1 cellular context compared by ENCODE assay signal in the genomic region with DNA sequence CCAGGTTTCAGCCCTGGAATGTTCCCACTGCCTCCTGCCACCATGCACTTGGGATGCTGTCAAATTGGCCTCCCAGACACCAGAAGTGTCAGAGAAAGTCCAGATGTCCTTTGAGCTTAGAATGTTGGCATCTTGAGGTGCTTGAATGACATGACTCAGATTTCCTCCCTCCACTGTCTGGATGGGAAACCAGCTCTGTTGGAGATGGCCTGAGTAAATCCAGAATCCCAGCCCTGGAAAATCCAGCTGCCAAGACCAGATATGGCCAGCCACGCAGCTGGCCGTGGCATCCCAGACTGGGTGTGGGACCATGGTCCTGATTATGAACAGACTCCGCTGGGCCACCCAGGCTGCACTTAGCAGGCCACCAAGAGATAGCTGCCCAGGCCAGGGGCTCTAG.
TF ChIP-seq lines count a peak whose summit lies in the region.

No MANE protein-coding gene starts in this region.

TF ChIP-seq in GM23338, 12 proteins besides CTCF, POLR2A, EP300 and RAD21 (continued from another document):
- TF ChIP-seq, protein P1, sequence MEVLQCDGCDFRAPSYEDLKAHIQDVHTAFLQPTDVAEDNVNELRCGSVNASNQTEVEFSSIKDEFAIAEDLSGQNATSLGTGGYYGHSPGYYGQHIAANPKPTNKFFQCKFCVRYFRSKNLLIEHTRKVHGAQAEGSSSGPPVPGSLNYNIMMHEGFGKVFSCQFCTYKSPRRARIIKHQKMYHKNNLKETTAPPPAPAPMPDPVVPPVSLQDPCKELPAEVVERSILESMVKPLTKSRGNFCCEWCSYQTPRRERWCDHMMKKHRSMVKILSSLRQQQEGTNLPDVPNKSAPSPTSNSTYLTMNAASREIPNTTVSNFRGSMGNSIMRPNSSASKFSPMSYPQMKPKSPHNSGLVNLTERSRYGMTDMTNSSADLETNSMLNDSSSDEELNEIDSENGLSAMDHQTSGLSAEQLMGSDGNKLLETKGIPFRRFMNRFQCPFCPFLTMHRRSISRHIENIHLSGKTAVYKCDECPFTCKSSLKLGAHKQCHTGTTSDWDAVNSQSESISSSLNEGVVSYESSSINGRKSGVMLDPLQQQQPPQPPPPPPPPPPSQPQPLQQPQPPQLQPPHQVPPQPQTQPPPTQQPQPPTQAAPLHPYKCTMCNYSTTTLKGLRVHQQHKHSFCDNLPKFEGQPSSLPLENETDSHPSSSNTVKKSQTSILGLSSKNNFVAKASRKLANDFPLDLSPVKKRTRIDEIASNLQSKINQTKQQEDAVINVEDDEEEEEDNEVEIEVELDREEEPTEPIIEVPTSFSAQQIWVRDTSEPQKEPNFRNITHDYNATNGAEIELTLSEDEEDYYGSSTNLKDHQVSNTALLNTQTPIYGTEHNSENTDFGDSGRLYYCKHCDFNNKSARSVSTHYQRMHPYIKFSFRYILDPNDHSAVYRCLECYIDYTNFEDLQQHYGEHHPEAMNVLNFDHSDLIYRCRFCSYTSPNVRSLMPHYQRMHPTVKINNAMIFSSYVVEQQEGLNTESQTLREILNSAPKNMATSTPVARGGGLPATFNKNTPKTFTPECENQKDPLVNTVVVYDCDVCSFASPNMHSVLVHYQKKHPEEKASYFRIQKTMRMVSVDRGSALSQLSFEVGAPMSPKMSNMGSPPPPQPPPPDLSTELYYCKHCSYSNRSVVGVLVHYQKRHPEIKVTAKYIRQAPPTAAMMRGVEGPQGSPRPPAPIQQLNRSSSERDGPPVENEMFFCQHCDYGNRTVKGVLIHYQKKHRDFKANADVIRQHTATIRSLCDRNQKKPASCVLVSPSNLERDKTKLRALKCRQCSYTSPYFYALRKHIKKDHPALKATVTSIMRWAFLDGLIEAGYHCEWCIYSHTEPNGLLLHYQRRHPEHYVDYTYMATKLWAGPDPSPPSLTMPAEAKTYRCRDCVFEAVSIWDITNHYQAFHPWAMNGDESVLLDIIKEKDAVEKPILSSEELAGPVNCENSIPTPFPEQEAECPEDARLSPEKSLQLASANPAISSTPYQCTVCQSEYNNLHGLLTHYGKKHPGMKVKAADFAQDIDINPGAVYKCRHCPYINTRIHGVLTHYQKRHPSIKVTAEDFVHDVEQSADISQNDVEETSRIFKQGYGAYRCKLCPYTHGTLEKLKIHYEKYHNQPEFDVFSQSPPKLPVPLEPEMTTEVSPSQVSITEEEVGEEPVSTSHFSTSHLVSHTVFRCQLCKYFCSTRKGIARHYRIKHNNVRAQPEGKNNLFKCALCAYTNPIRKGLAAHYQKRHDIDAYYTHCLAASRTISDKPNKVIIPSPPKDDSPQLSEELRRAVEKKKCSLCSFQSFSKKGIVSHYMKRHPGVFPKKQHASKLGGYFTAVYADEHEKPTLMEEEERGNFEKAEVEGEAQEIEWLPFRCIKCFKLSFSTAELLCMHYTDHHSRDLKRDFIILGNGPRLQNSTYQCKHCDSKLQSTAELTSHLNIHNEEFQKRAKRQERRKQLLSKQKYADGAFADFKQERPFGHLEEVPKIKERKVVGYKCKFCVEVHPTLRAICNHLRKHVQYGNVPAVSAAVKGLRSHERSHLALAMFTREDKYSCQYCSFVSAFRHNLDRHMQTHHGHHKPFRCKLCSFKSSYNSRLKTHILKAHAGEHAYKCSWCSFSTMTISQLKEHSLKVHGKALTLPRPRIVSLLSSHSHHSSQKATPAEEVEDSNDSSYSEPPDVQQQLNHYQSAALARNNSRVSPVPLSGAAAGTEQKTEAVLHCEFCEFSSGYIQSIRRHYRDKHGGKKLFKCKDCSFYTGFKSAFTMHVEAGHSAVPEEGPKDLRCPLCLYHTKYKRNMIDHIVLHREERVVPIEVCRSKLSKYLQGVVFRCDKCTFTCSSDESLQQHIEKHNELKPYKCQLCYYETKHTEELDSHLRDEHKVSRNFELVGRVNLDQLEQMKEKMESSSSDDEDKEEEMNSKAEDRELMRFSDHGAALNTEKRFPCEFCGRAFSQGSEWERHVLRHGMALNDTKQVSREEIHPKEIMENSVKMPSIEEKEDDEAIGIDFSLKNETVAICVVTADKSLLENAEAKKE (CRISPR knock-in tag; IDR thresholded peaks at IDR 0.05): no peak
- TF ChIP-seq, protein P2, sequence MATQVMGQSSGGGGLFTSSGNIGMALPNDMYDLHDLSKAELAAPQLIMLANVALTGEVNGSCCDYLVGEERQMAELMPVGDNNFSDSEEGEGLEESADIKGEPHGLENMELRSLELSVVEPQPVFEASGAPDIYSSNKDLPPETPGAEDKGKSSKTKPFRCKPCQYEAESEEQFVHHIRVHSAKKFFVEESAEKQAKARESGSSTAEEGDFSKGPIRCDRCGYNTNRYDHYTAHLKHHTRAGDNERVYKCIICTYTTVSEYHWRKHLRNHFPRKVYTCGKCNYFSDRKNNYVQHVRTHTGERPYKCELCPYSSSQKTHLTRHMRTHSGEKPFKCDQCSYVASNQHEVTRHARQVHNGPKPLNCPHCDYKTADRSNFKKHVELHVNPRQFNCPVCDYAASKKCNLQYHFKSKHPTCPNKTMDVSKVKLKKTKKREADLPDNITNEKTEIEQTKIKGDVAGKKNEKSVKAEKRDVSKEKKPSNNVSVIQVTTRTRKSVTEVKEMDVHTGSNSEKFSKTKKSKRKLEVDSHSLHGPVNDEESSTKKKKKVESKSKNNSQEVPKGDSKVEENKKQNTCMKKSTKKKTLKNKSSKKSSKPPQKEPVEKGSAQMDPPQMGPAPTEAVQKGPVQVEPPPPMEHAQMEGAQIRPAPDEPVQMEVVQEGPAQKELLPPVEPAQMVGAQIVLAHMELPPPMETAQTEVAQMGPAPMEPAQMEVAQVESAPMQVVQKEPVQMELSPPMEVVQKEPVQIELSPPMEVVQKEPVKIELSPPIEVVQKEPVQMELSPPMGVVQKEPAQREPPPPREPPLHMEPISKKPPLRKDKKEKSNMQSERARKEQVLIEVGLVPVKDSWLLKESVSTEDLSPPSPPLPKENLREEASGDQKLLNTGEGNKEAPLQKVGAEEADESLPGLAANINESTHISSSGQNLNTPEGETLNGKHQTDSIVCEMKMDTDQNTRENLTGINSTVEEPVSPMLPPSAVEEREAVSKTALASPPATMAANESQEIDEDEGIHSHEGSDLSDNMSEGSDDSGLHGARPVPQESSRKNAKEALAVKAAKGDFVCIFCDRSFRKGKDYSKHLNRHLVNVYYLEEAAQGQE (IDR thresholded peaks at IDR 0.05; ENCODE audit: unreplicated experiment): no peak
- TF ChIP-seq ZNF331 (CRISPR knock-in tag; IDR thresholded peaks at IDR 0.05; ENCODE audit: low read depth): no peak
- TF ChIP-seq POLR2AphosphoS5 (IDR thresholded peaks at IDR 0.05; ENCODE audit: low read depth): no peak
